28 cellular contexts compared by ENCODE assay signal in genomic region chr6:62059898-62060297, GRCh38.
"Had no signal": no experiment of that assay in that cellular context is flagged by ENCODE, and none has a peak within 500 bp of the region (broad histone marks: within the 10 kb centered on the region; RNA-seq: fewer than 3 reads in every experiment).

No MANE protein-coding gene starts in this region.

- H3K9me3 Mint-ChIP-seq: nephron had no signal

- H3K4me3 Mint-ChIP-seq: naive thymus-derived CD4-positive, alpha-beta T cell; natural killer cell; nephron; neural progenitor cell; stimulated activated effector memory CD8-positive, alpha-beta T cell treated with anti-CD3 and anti-CD28 coated beads, Interleukin-12 subunit alpha, Interleukin-12 subunit beta, amount 100 ng/mL, for 72 hours; stimulated activated naive CD8-positive, alpha-beta T cell treated with anti-CD3 and anti-CD28 coated beads, Interleukin-15, amount 100 ng/mL, for 72 hours had no signal

- H3K9me3 ChIP-seq: ovary, psoas muscle, right lobe of liver, sigmoid colon, thoracic aorta, thyroid gland, tibial nerve, upper lobe of left lung, vagina had no signal

- H3K36me3 ChIP-seq: neural progenitor cell, ovary, right lobe of liver, sigmoid colon, thoracic aorta, thyroid gland, tibial nerve, upper lobe of left lung, vagina had no signal

- H3K79me2 ChIP-seq: parathyroid adenoma had no signal

- H3K4me1 Mint-ChIP-seq: naive thymus-derived CD4-positive, alpha-beta T cell; natural killer cell; nephron; neural progenitor cell; stimulated activated effector memory CD8-positive, alpha-beta T cell treated with anti-CD3 and anti-CD28 coated beads, Interleukin-12 subunit alpha, Interleukin-12 subunit beta, amount 100 ng/mL, for 72 hours; stimulated activated naive CD8-positive, alpha-beta T cell treated with anti-CD3 and anti-CD28 coated beads, Interleukin-15, amount 100 ng/mL, for 72 hours had no signal

- H3K4me3 ChIP-seq: neural progenitor cell, ovary, psoas muscle, right lobe of liver, sigmoid colon, thoracic aorta, thyroid gland, tibial nerve, upper lobe of left lung, vagina had no signal

- H3K9ac ChIP-seq: neural progenitor cell, parathyroid adenoma had no signal

- ATAC-seq: naive thymus-derived CD4-positive, alpha-beta T cell; natural killer cell; psoas muscle; right cardiac atrium; right lobe of liver; stimulated activated effector memory CD8-positive, alpha-beta T cell treated with anti-CD3 and anti-CD28 coated beads, Interleukin-12 subunit alpha, Interleukin-12 subunit beta, amount 100 ng/mL, for 72 hours; stimulated activated naive CD8-positive, alpha-beta T cell treated with anti-CD3 and anti-CD28 coated beads, Interleukin-15, amount 100 ng/mL, for 72 hours; stimulated activated naive CD8-positive, alpha-beta T cell treated with anti-CD3 and anti-CD28 coated beads, Interleukin-15, Interleukin-2, amounts not matched to agents 100 U/mL and 50 U/mL, for 24 hours had no signal

- H3K27me3 ChIP-seq: neural progenitor cell, ovary, right lobe of liver, sigmoid colon, thyroid gland, tibial nerve, upper lobe of left lung, vagina had no signal

- H2AFZ ChIP-seq: neural progenitor cell, parathyroid adenoma had no signal

- H3K27ac Mint-ChIP-seq: naive thymus-derived CD4-positive, alpha-beta T cell; natural killer cell; nephron; neural progenitor cell; progenitor cell of endocrine pancreas; stimulated activated effector memory CD8-positive, alpha-beta T cell treated with anti-CD3 and anti-CD28 coated beads, Interleukin-12 subunit alpha, Interleukin-12 subunit beta, amount 100 ng/mL, for 72 hours; stimulated activated naive CD8-positive, alpha-beta T cell treated with anti-CD3 and anti-CD28 coated beads, Interleukin-15, amount 100 ng/mL, for 72 hours had no signal

- H3K4me1 ChIP-seq: neural progenitor cell, parathyroid adenoma, psoas muscle, right lobe of liver, sigmoid colon, thyroid gland, tibial nerve, upper lobe of left lung, vagina had no signal

- H3K4me2 ChIP-seq: neural progenitor cell had no signal

- H3K27me3 Mint-ChIP-seq: naive thymus-derived CD4-positive, alpha-beta T cell; progenitor cell of endocrine pancreas; stimulated activated naive CD8-positive, alpha-beta T cell treated with anti-CD3 and anti-CD28 coated beads, Interleukin-15, amount 100 ng/mL, for 72 hours had no signal

- H3K27ac ChIP-seq: neural progenitor cell, ovary, parathyroid adenoma, psoas muscle, right lobe of liver, sigmoid colon, thoracic aorta, thyroid gland, tibial nerve, upper lobe of left lung, vagina had no signal

- H3K36me3 Mint-ChIP-seq: naive thymus-derived CD4-positive, alpha-beta T cell; stimulated activated effector memory CD8-positive, alpha-beta T cell treated with anti-CD3 and anti-CD28 coated beads, Interleukin-12 subunit alpha, Interleukin-12 subunit beta, amount 100 ng/mL, for 72 hours had no signal

- DNase-seq: naive thymus-derived CD4-positive, alpha-beta T cell; natural killer cell; occipital lobe; ovary; posterior cingulate gyrus; psoas muscle; right cardiac atrium; right lobe of liver; sigmoid colon; small intestine; stimulated activated CD4-positive, alpha-beta T cell treated with anti-CD3 and anti-CD28 coated beads, Interleukin-15, amount 100 ng/mL, for 24 hours; stimulated activated CD4-positive, alpha-beta T cell treated with anti-CD3 and anti-CD28 coated beads, Interleukin-2, amount 100 ng/mL, for 24 hours; stimulated activated CD4-positive, alpha-beta T cell treated with anti-CD3 and anti-CD28 coated beads, Interleukin-2, amount 100 ng/mL, for 48 hours; stimulated activated CD4-positive, alpha-beta T cell treated with anti-CD3 and anti-CD28 coated beads, Interleukin-4, amount 100 ng/mL, for 24 hours; stimulated activated naive CD8-positive, alpha-beta T cell treated with anti-CD3 and anti-CD28 coated beads, Interleukin-15, amount 100 ng/mL, for 72 hours; stimulated activated naive CD8-positive, alpha-beta T cell treated with anti-CD3 and anti-CD28 coated beads, Interleukin-15, Interleukin-2, amounts not matched to agents 100 U/mL and 50 U/mL, for 24 hours; substantia nigra; thyroid gland; trophoblast cell; upper lobe of left lung had no signal
